ENCODE assay signal across 8 cellular contexts in the genomic region with DNA sequence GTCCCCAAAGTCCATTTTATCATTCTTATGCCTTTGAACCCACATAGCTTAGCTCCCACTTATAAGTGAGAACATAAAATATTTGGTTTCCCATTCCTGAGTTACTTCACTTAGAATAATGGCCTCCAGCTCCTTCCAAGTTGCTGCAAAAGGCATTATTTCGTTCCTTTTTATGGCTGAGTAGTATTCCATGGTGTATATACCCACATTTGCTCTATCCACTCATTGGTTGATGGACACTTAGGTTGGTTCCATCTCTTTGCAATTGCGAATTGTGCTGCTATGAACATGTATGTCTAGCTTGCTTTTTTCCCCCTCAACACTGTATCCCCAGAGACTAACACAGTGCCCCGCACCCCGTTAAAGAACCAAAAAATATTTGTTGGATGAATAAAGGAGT. TPM values are rescaled to one million over a fixed set of nuclear protein-coding genes. Genes with fewer than 3 reads are reported as not detected.
A peak's percentile ranks its signal among the peaks of the same experiment; 100 is the strongest.
DNase-seq lines count a peak whose midpoint lies in the region; ATAC-seq and TF ChIP-seq lines count a peak whose summit lies in the region.
"Had no signal": no experiment of that assay in that cellular context is flagged by ENCODE, and none has a peak within 500 bp of the region (broad histone marks: within the 10 kb centered on the region; RNA-seq: fewer than 3 reads in every experiment).

No MANE protein-coding gene starts in this region.

- H3K4me3 ChIP-seq in OCI-LY1 (ENCODE audit: low read depth, low read length, poor library complexity, severe bottlenecking) (peak overlapping the region; percentile 32), parathyroid adenoma (ENCODE audit: low read depth, low read length) (no peak overlapping the region), adrenal gland (peak overlapping the region in 1 of 4 donors; percentile 96)
- peak overlapping the region; percentile 24 for H3K4me3 ChIP-seq in effector memory CD4-positive, alpha-beta T cell (ENCODE audit: insufficient read depth, low read depth, low read length, poor library complexity, severe bottlenecking)

- WGBS in adrenal gland, 4 donors = 64 to 75% (median 70%) methylated on average over 4 of the region's 4 CpGs

- no peaks in the 10 kb centered on the region for H3F3A ChIP-seq in OCI-LY1 (ENCODE audit: insufficient read depth, low read length)

- H3K36me3 ChIP-seq in ES-I3 (ENCODE audit: insufficient read depth, low read length) = no peaks in the 10 kb centered on the region
- H3K36me3 ChIP-seq in OCI-LY1 (ENCODE audit: insufficient read depth, low read length) = peaks cover 4% of the 10 kb centered on the region; the same call in 1 of the 2 replicates
- H3K36me3 ChIP-seq in effector memory CD4-positive, alpha-beta T cell (ENCODE audit: control insufficient read depth, insufficient read depth, low read length) = no peaks in the 10 kb centered on the region
- no peaks in the 10 kb centered on the region for H3K36me3 ChIP-seq in parathyroid adenoma (ENCODE audit: control insufficient read depth, insufficient read depth, low read length)
- H3K36me3 ChIP-seq in adrenal gland (replicated peaks in 1 of 2) = no peaks in the 10 kb centered on the region
- H3K36me3 ChIP-seq: prostate gland had no signal

- no peaks in the 10 kb centered on the region for H3K9me3 ChIP-seq in ES-I3 (ENCODE audit: control insufficient read depth, insufficient read depth, low read length)
- no peaks in the 10 kb centered on the region for H3K9me3 ChIP-seq in OCI-LY1 (ENCODE audit: low read length)
- H3K9me3 ChIP-seq in effector memory CD4-positive, alpha-beta T cell (ENCODE audit: control insufficient read depth, low read length) = no peaks in the 10 kb centered on the region
- no peaks in the 10 kb centered on the region for H3K9me3 ChIP-seq in parathyroid adenoma (ENCODE audit: control insufficient read depth, low read length)
- no peaks in the 10 kb centered on the region for H3K9me3 ChIP-seq in adrenal gland (replicated peaks in 1 of 3)
- H3K9me3 ChIP-seq: prostate gland had no signal

- H3K79me2 ChIP-seq in OCI-LY1 (ENCODE audit: insufficient read depth, low read length) (peaks cover 40% of the 10 kb centered on the region), parathyroid adenoma (peaks cover 24% of the 10 kb centered on the region)

- intact Hi-C loops in adrenal gland (cut with DNase I) = no loop called here

- peak overlapping the region; percentile 58 for H3K4me2 ChIP-seq in OCI-LY1 (ENCODE audit: low read length)
- peak overlapping the region; percentile 20 for H3K4me2 ChIP-seq in parathyroid adenoma (ENCODE audit: low read length)

- TF ChIP-seq CTCF in OCI-LY1 (IDR thresholded peaks at IDR 0.05; ENCODE audit: low read length) (no peak), parathyroid adenoma (IDR thresholded peaks at IDR 0.05) (no peak), adrenal gland (IDR thresholded peaks at IDR 0.05) (no peak)

- peak overlapping the region; percentile 66 for H2AFZ ChIP-seq in OCI-LY1 (ENCODE audit: low read length)
- H2AFZ ChIP-seq in parathyroid adenoma = peak overlapping the region; percentile 32

- DNase-seq in effector memory CD4-positive, alpha-beta T cell = no peak
- no peak for DNase-seq in adrenal gland

- H3K4me1 ChIP-seq in ES-I3 (ENCODE audit: insufficient read depth, low read length) (peaks cover 3% of the 10 kb centered on the region; the same call in 1 of the 2 replicates), OCI-LY1 (ENCODE audit: insufficient read depth, low read length, severe bottlenecking) (peaks cover 22% of the 10 kb centered on the region), parathyroid adenoma (peaks cover 3% of the 10 kb centered on the region), adrenal gland (replicated peaks in 1 of 2) (peaks cover 0 to 30% of the 10 kb centered on the region in 2 donors)
- peaks cover 13% of the 10 kb centered on the region for H3K4me1 ChIP-seq in effector memory CD4-positive, alpha-beta T cell (ENCODE audit: control insufficient read depth, insufficient read depth, low read length, poor library complexity, severe bottlenecking)
- H3K4me1 ChIP-seq: prostate gland had no signal

- H4K20me1 ChIP-seq in OCI-LY1 (ENCODE audit: insufficient read depth, low read length) = no peaks in the 10 kb centered on the region

- ATAC-seq in GM21360 (IDR thresholded peaks at IDR 0.05; ENCODE audit: unreplicated experiment) = no peak
- ATAC-seq in HG02588 (IDR thresholded peaks at IDR 0.05; ENCODE audit: unreplicated experiment) = no peak

- TF ChIP-seq POLR2A in adrenal gland (IDR thresholded peaks at IDR 0.05) = no peak

- H3K9ac ChIP-seq in ES-I3 (ENCODE audit: low read depth, low read length) (peak overlapping the region; percentile 38; the same call in 1 of the 2 replicates), OCI-LY1 (ENCODE audit: low read length) (peak overlapping the region; percentile 15; the same call in 1 of the 2 replicates), parathyroid adenoma (no peak overlapping the region)

- H3K9me2 ChIP-seq in OCI-LY1 (ENCODE audit: low read depth, low read length) = no peaks in the 10 kb centered on the region

- H3K27me3 ChIP-seq in OCI-LY1 (ENCODE audit: insufficient read depth, low read length) = no peaks in the 10 kb centered on the region
- H3K27me3 ChIP-seq in effector memory CD4-positive, alpha-beta T cell (replicated peaks; ENCODE audit: control insufficient read depth, insufficient read depth, low read length, poor library complexity, severe bottlenecking) = no peaks in the 10 kb centered on the region
- H3K27me3 ChIP-seq in parathyroid adenoma (ENCODE audit: control insufficient read depth, insufficient read depth, low read length) = no peaks in the 10 kb centered on the region
- peaks cover 8% of the 10 kb centered on the region for H3K27me3 ChIP-seq in adrenal gland

- no peak overlapping the region for H3K27ac ChIP-seq in OCI-LY1 (ENCODE audit: low read depth, low read length, poor library complexity, severe bottlenecking)
- peak overlapping the region; percentile 19 for H3K27ac ChIP-seq in effector memory CD4-positive, alpha-beta T cell (ENCODE audit: insufficient read depth, low read length, poor library complexity, severe bottlenecking)
- no peak overlapping the region for H3K27ac ChIP-seq in parathyroid adenoma
- H3K27ac ChIP-seq in adrenal gland = peak overlapping the region in 2 of 5 donors; percentile 20 to 99

RNA-seq across cellular contexts. Expression of gene CAPZA2, which starts 0.7 kb away (rescaled TPM):
- 100 to 1,000 TPM in 7 of 8 donors, 10 to 100 TPM in 1; 58.1 to 241 (median 155) TPM for total RNA-seq in adrenal gland
- polyA plus RNA-seq in adrenal gland = 100 to 1,000 TPM in 1 of 3 donors, 10 to 100 TPM in 2; 18.6 to 221 (median 31.3) TPM
